In genomic region chr12:53251477-53252348, GRCh38 we compare ENCODE assay signal across 1 cellular context.
TF ChIP-seq lines count a peak whose summit lies in the region.

No MANE protein-coding gene starts in this region.

TF ChIP-seq in K562, 482 proteins besides CTCF, POLR2A, EP300 and RAD21 (continued from another document and continues in another):
- TF ChIP-seq REST (CRISPR knock-in tag; IDR thresholded peaks at IDR 0.05; ENCODE audit: low read depth) (no peak), HMGXB4 (CRISPR knock-in tag; IDR thresholded peaks at IDR 0.05) (no peak; the same call in 1 of the 2 replicates), ELF1 (tag; IDR thresholded peaks at IDR 0.05) (peak; percentile 96), SUPT5H (IDR thresholded peaks at IDR 0.05) (peak; percentile 76), GABPB1 (CRISPR knock-in tag; IDR thresholded peaks at IDR 0.05) (peak; percentile 55; the same call in 1 of the 2 replicates), ZKSCAN8 (CRISPR knock-in tag; IDR thresholded peaks at IDR 0.05) (no peak), WHSC1 (IDR thresholded peaks at IDR 0.05; ENCODE audit: low read length) (no peak), MBD2 (IDR thresholded peaks at IDR 0.05; ENCODE audit: borderline replicate concordance, low read depth) (peak; percentile 40; the same call in 1 of the 2 replicates), THAP7 (CRISPR knock-in tag; IDR thresholded peaks at IDR 0.05) (no peak), ZNF384 (IDR thresholded peaks at IDR 0.05; ENCODE audit: low read depth, low read length) (no peak), ARNT (IDR thresholded peaks at IDR 0.05) (0 out of 4 replicates have a peak, but pooled peaks of 1 of the 2 experiments have one; percentile 15), PPARD (CRISPR knock-in tag; IDR thresholded peaks at IDR 0.05) (no peak), JUND (IDR thresholded peaks at IDR 0.05; ENCODE audit: borderline replicate concordance, low read depth, low read length) (0 out of 2 replicates have a peak, but pooled peaks have one; percentile 37), JUND (tag; IDR thresholded peaks at IDR 0.05; ENCODE audit: borderline replicate concordance, low read depth, low read length) (peak; percentile 28; the same call in 1 of the 3 replicates), CHD7 (IDR thresholded peaks at IDR 0.05; ENCODE audit: low read depth, low read length) (no peak), ZNF197 (CRISPR knock-in tag; IDR thresholded peaks at IDR 0.05; ENCODE audit: low read depth) (0 out of 2 replicates have a peak, but pooled peaks have one; percentile 52), FOXP1 (CRISPR knock-in tag; IDR thresholded peaks at IDR 0.05) (peak; percentile 14; the same call in 1 of the 2 replicates), BCL6 (CRISPR knock-in tag; IDR thresholded peaks at IDR 0.05) (no peak), CHAMP1 (IDR thresholded peaks at IDR 0.05) (no peak), ARHGAP35 (IDR thresholded peaks at IDR 0.05; ENCODE audit: partially characterized antibody) (no peak), DNMT1 (IDR thresholded peaks at IDR 0.05) (no peak), TAF1 (IDR thresholded peaks at IDR 0.05; ENCODE audit: control insufficient read depth, extremely low read depth, insufficient read depth, low read length, severe bottlenecking) (peak; percentile 68), ZNF707 (CRISPR knock-in tag; conservative IDR thresholded peaks at IDR 0.05) (no peak), TAF7 (tag; IDR thresholded peaks at IDR 0.05) (no peak; the same call in 1 of the 2 replicates), BHLHE40 (IDR thresholded peaks at IDR 0.05; ENCODE audit: low read length) (peak; percentile 85), ZNF316 (IDR thresholded peaks at IDR 0.05) (no peak), MCM3 (IDR thresholded peaks at IDR 0.05) (no peak), HMBOX1 (IDR thresholded peaks at IDR 0.05) (peak; percentile 38; the same call in 1 of the 2 replicates), CC2D1A (IDR thresholded peaks at IDR 0.05) (no peak; the same call in 1 of the 2 replicates), ATF7 (IDR thresholded peaks at IDR 0.05) (0 out of 2 replicates have a peak, but pooled peaks have one; percentile 16), GTF2E2 (tag; IDR thresholded peaks at IDR 0.05) (peak; percentile 79; the same call in 1 of the 2 replicates), ZNF592 (IDR thresholded peaks at IDR 0.05) (peak; percentile 8; the same call in 1 of the 2 replicates)
